8 cellular contexts compared by ENCODE assay signal in genomic region chr3:141878326-141878725, GRCh38. TPM values are rescaled to one million over a fixed set of nuclear protein-coding genes. Genes with fewer than 3 reads are reported as not detected.
A peak's percentile ranks its signal among the peaks of the same experiment; 100 is the strongest.
DNase-seq lines count a peak whose midpoint lies in the region; ATAC-seq, FAIRE-seq and TF ChIP-seq lines count a peak whose summit lies in the region.

No MANE protein-coding gene starts in this region.

- peaks cover 45 to 65% (median 64%) of the 10 kb centered on the region in 3 donors for H3K4me1 Mint-ChIP-seq in CD8-positive, alpha-beta memory T cell
- H3K4me1 Mint-ChIP-seq in nephron = peaks cover 41% of the 10 kb centered on the region

- peaks cover 24% of the 10 kb centered on the region for H3K4me1 ChIP-seq in CD8-positive, alpha-beta memory T cell (ENCODE audit: insufficient read depth, low read length)
- H3K4me1 ChIP-seq in Loucy (ENCODE audit: insufficient read depth, low read length, poor library complexity, severe bottlenecking) = peaks cover 45% of the 10 kb centered on the region

- FAIRE-seq in bronchial epithelial cell (lab: Jason Lieb, UNC) = no peak

- no peak for TF ChIP-seq CTCF in Loucy (conservative IDR thresholded peaks at IDR 0.05; ENCODE audit: low read length)
- TF ChIP-seq CTCF in bronchial epithelial cell (IDR thresholded peaks at IDR 0.05; ENCODE audit: insufficient read depth, low read length, severe bottlenecking) = no peak
- no peak for TF ChIP-seq CTCF in nephron (IDR thresholded peaks at IDR 0.05; ENCODE audit: unreplicated experiment in 3 of 3)

- no peaks in the 10 kb centered on the region for H3K36me3 ChIP-seq in CD8-positive, alpha-beta memory T cell (ENCODE audit: insufficient read depth, low read length)
- no peaks in the 10 kb centered on the region for H3K36me3 ChIP-seq in Loucy (ENCODE audit: insufficient read depth, low read length)
- peaks cover 1% of the 10 kb centered on the region for H3K36me3 ChIP-seq in bronchial epithelial cell (ENCODE audit: control insufficient read depth, insufficient read depth, low read length)

- ATAC-seq in GM21526 (IDR thresholded peaks at IDR 0.05; ENCODE audit: low FRiP score, unreplicated experiment) (no peak), GM19023 (IDR thresholded peaks at IDR 0.05; ENCODE audit: unreplicated experiment) (no peak), GM21786 (IDR thresholded peaks at IDR 0.05; ENCODE audit: unreplicated experiment) (no peak), GM18868 (IDR thresholded peaks at IDR 0.05; ENCODE audit: unreplicated experiment) (no peak)

- peak overlapping the region; percentile 80 for H3K27ac ChIP-seq in CD8-positive, alpha-beta memory T cell (ENCODE audit: low read depth, low read length)

- peaks cover 0 to 16% (median 0%) of the 10 kb centered on the region in 3 donors for H3K36me3 Mint-ChIP-seq in CD8-positive, alpha-beta memory T cell
- H3K36me3 Mint-ChIP-seq in nephron (ENCODE audit: low read depth) = peaks cover 4% of the 10 kb centered on the region

- H3K9ac ChIP-seq in Loucy (ENCODE audit: low read depth, low read length, poor library complexity, severe bottlenecking) = peak overlapping the region; percentile 75

- H3F3A ChIP-seq in Loucy (ENCODE audit: low read depth) = 0 out of 2 replicates have a peak, but pooled peaks cover 3% of the 10 kb centered on the region

- no peaks in the 10 kb centered on the region for H3K9me3 ChIP-seq in CD8-positive, alpha-beta memory T cell (ENCODE audit: low read length)
- H3K9me3 ChIP-seq in Loucy (ENCODE audit: insufficient read depth, low read depth, low read length) = no peaks in the 10 kb centered on the region

- no peaks in the 10 kb centered on the region for H3K9me2 ChIP-seq in Loucy (replicated peaks; ENCODE audit: low read depth, low read length)

- CTCF ChIA-PET in CD8-positive, alpha-beta memory T cell (lab: Charles Lee) = interaction anchor here (1.2 to 3.2 kb wide), 5 partner anchors 8 to 140 kb away, joined by 3 to 17 read pairs (median 4); partner anchors contain the start of gene RNF7

- peak overlapping the region; percentile 84 to 94 (median 89) for H3K4me3 Mint-ChIP-seq in CD8-positive, alpha-beta memory T cell
- peak overlapping the region; percentile 89 to 97 (median 95) for H3K4me3 Mint-ChIP-seq in nephron

- peak overlapping the region; percentile 68 for H3K4me3 ChIP-seq in CD8-positive, alpha-beta memory T cell (ENCODE audit: low read length)
- H3K4me3 ChIP-seq in Loucy (ENCODE audit: low read length, poor library complexity, severe bottlenecking) = peak overlapping the region; percentile 81
- peak overlapping the region; percentile 85 for H3K4me3 ChIP-seq in bronchial epithelial cell (ENCODE audit: low read depth, low read length)

- peaks cover 22% of the 10 kb centered on the region for H4K20me1 ChIP-seq in Loucy (ENCODE audit: insufficient read depth, low read length, poor library complexity, severe bottlenecking)

- H3K79me2 ChIP-seq in Loucy (ENCODE audit: insufficient read depth, low read length) = peaks cover 66% of the 10 kb centered on the region

- peak overlapping the region; percentile 91 for H3K4me2 ChIP-seq in Loucy (ENCODE audit: low read depth, low read length, poor library complexity, severe bottlenecking)

- H2AFZ ChIP-seq in Loucy (ENCODE audit: low read length) = no peak overlapping the region

- H3K27me3 ChIP-seq in CD8-positive, alpha-beta memory T cell (ENCODE audit: insufficient read depth, low read length, poor library complexity, severe bottlenecking) = no peaks in the 10 kb centered on the region
- H3K27me3 ChIP-seq in Loucy (ENCODE audit: insufficient read depth, low read length, poor library complexity, severe bottlenecking) (no peaks in the 10 kb centered on the region), bronchial epithelial cell (ENCODE audit: control insufficient read depth, insufficient read depth, low read length) (no peaks in the 10 kb centered on the region)

- H3K27me3 Mint-ChIP-seq in CD8-positive, alpha-beta memory T cell = peaks cover 0 to 2% of the 10 kb centered on the region in 2 donors
- no peaks in the 10 kb centered on the region for H3K27me3 Mint-ChIP-seq in nephron (ENCODE audit: low read depth)

- H3K9me3 Mint-ChIP-seq in CD8-positive, alpha-beta memory T cell = no peaks in the 10 kb centered on the region
- H3K9me3 Mint-ChIP-seq in nephron = no peaks in the 10 kb centered on the region

- H3K27ac Mint-ChIP-seq in CD8-positive, alpha-beta memory T cell = peak overlapping the region in 7 of 8 donors; percentile 15 to 94 (median 89)
- peak overlapping the region; percentile 79 to 92 (median 90) for H3K27ac Mint-ChIP-seq in nephron

- no peak for DNase-seq in CD8-positive, alpha-beta memory T cell
- DNase-seq in bronchial epithelial cell (ENCODE audit: low read depth) = no peak

- POLR2A ChIA-PET in CD8-positive, alpha-beta memory T cell (lab: Charles Lee) = interaction anchor here (0.9 to 3.5 kb wide), 2 partner anchors 81 to 391 kb away, joined by 3 to 31 read pairs; no protein-coding TSS in a partner anchor

RNA-seq across cellular contexts. Expression of gene ATP1B3, which starts 1.9 kb away (rescaled TPM):
- total RNA-seq in CD8-positive, alpha-beta memory T cell = 100 to 1,000 TPM; 230 to 234 TPM
- polyA plus RNA-seq in CD8-positive, alpha-beta memory T cell = 133 TPM
- total RNA-seq in bronchial epithelial cell = 79.4 and 89.5 TPM in 2 replicates
